Comparison of ENCODE assay signal across 19 cellular contexts in genomic region chr22:35552846-35553245, GRCh38. TPM values are rescaled to one million over a fixed set of nuclear protein-coding genes. Genes with fewer than 3 reads are reported as not detected.
A peak's percentile ranks its signal among the peaks of the same experiment; 100 is the strongest.
DNase-seq lines count a peak whose midpoint lies in the region; ATAC-seq and TF ChIP-seq lines count a peak whose summit lies in the region.
"Had no signal": no experiment of that assay in that cellular context is flagged by ENCODE, and none has a peak within 500 bp of the region (broad histone marks: within the 10 kb centered on the region; RNA-seq: fewer than 3 reads in every experiment).

No MANE protein-coding gene starts in this region.

- no peaks in the 10 kb centered on the region for H3K36me3 Mint-ChIP-seq in activated CD4-positive, alpha-beta T cell treated with anti-CD3 and anti-CD28 coated beads, Interleukin-2, amount 10 ng/mL, durations not matched to agents 7 days and 5 days (ENCODE audit: low read depth)
- no peaks in the 10 kb centered on the region for H3K36me3 Mint-ChIP-seq in CD8-positive, alpha-beta memory T cell
- no peaks in the 10 kb centered on the region for H3K36me3 Mint-ChIP-seq in naive thymus-derived CD8-positive, alpha-beta T cell
- H3K36me3 Mint-ChIP-seq: activated CD8-positive, alpha-beta memory T cell treated with anti-CD3 and anti-CD28 coated beads, Interleukin-2, amount 10 ng/mL, durations not matched to agents 7 days and 5 days; naive B cell had no signal

- no peaks in the 10 kb centered on the region for H3K9me3 ChIP-seq in CD8-positive, alpha-beta memory T cell (ENCODE audit: low read length)
- no peaks in the 10 kb centered on the region for H3K9me3 ChIP-seq in Panc1 (ENCODE audit: control insufficient read depth, insufficient read depth, low read depth, low read length)
- H3K9me3 ChIP-seq: A549, BE2C, tibial nerve had no signal

- intact Hi-C loops in Panc1 (cut with micrococcal nuclease; ENCODE audit: unreplicated experiment): no loop called here

- DNase-seq in activated CD4-positive, alpha-beta T cell treated with anti-CD3 and anti-CD28 coated beads, Interleukin-2, amount 10 ng/mL, durations not matched to agents 7 days and 5 days: no peak
- no peak for DNase-seq in activated CD4-positive, alpha-beta T cell treated with anti-CD3 and anti-CD28 coated beads, Interleukin-2, amount 50 U/mL, for 4 hours
- DNase-seq in CD8-positive, alpha-beta memory T cell: no peak
- DNase-seq in Panc1 (ENCODE audit: low read depth, low spot score) (no peak), NCI-H187 (lab: John Stamatoyannopoulos, UW) (no peak), COR-L47 (lab: John Stamatoyannopoulos, UW) (no peak)
- no peak for DNase-seq in naive thymus-derived CD8-positive, alpha-beta T cell
- no peak for DNase-seq in central memory CD4-positive, alpha-beta T cell
- DNase-seq: dorsolateral prefrontal cortex, foreskin fibroblast had no signal

- no peaks in the 10 kb centered on the region for H3K9me3 Mint-ChIP-seq in activated CD4-positive, alpha-beta T cell treated with anti-CD3 and anti-CD28 coated beads, Interleukin-2, amount 10 ng/mL, durations not matched to agents 7 days and 5 days
- no peaks in the 10 kb centered on the region for H3K9me3 Mint-ChIP-seq in CD8-positive, alpha-beta memory T cell
- no peaks in the 10 kb centered on the region for H3K9me3 Mint-ChIP-seq in naive thymus-derived CD8-positive, alpha-beta T cell
- H3K9me3 Mint-ChIP-seq: naive B cell; stimulated activated naive CD8-positive, alpha-beta T cell treated with anti-CD3 and anti-CD28 coated beads, Interleukin-15, amount 100 ng/mL, for 72 hours had no signal

- in situ Hi-C loops in Panc1 (cut with HindIII; ENCODE audit: low pct_unique_long_range_greater_than_20kb, low sequenced_read_pairs): no loop called here

- no peaks in the 10 kb centered on the region for H3K36me3 ChIP-seq in CD8-positive, alpha-beta memory T cell (ENCODE audit: insufficient read depth, low read length)
- no peaks in the 10 kb centered on the region for H3K36me3 ChIP-seq in Panc1 (ENCODE audit: control insufficient read depth, insufficient read depth, low read length)
- H3K36me3 ChIP-seq: BE2C, tibial nerve had no signal

- no peak for TF ChIP-seq CTCF in Panc1 (IDR thresholded peaks at IDR 0.05)

- H3K4me3 Mint-ChIP-seq in activated CD4-positive, alpha-beta T cell treated with anti-CD3 and anti-CD28 coated beads, Interleukin-2, amount 10 ng/mL, durations not matched to agents 7 days and 5 days: peak overlapping the region; percentile 2
- H3K4me3 Mint-ChIP-seq in CD8-positive, alpha-beta memory T cell: peak overlapping the region in 5 of 7 donors; percentile 2 to 74 (median 52)
- H3K4me3 Mint-ChIP-seq in naive thymus-derived CD8-positive, alpha-beta T cell: peak overlapping the region; percentile 3 to 70 (median 54)
- H3K4me3 Mint-ChIP-seq: activated CD8-positive, alpha-beta memory T cell treated with anti-CD3 and anti-CD28 coated beads, Interleukin-2, amount 10 ng/mL, durations not matched to agents 7 days and 5 days had no signal

- peaks cover 9% of the 10 kb centered on the region for H3K27me3 Mint-ChIP-seq in activated CD4-positive, alpha-beta T cell treated with anti-CD3 and anti-CD28 coated beads, Interleukin-2, amount 10 ng/mL, durations not matched to agents 7 days and 5 days
- peaks cover 2 to 12% of the 10 kb centered on the region in 2 donors for H3K27me3 Mint-ChIP-seq in CD8-positive, alpha-beta memory T cell
- no peaks in the 10 kb centered on the region for H3K27me3 Mint-ChIP-seq in naive thymus-derived CD8-positive, alpha-beta T cell

- no peaks in the 10 kb centered on the region for H3K27me3 ChIP-seq in CD8-positive, alpha-beta memory T cell (ENCODE audit: insufficient read depth, low read length, poor library complexity, severe bottlenecking)
- no peaks in the 10 kb centered on the region for H3K27me3 ChIP-seq in Panc1 (ENCODE audit: control insufficient read depth, insufficient read depth, low read length)
- H3K27me3 ChIP-seq: BE2C, dorsolateral prefrontal cortex had no signal

- H3K4me3 ChIP-seq in CD8-positive, alpha-beta memory T cell (ENCODE audit: low read length): no peak overlapping the region
- no peak overlapping the region for H3K4me3 ChIP-seq in Panc1 (ENCODE audit: low read depth in 2 of 2, low read length in 2 of 2)
- H3K4me3 ChIP-seq: A549, dorsolateral prefrontal cortex, tibial nerve had no signal

- H3K4me1 Mint-ChIP-seq in activated CD4-positive, alpha-beta T cell treated with anti-CD3 and anti-CD28 coated beads, Interleukin-2, amount 10 ng/mL, durations not matched to agents 7 days and 5 days: peaks cover 18% of the 10 kb centered on the region
- H3K4me1 Mint-ChIP-seq in CD8-positive, alpha-beta memory T cell: peaks cover 13 to 19% (median 16%) of the 10 kb centered on the region in 3 donors
- H3K4me1 Mint-ChIP-seq in naive thymus-derived CD8-positive, alpha-beta T cell: peaks cover 4 to 20% (median 15%) of the 10 kb centered on the region in 4 donors

- no peak overlapping the region for H3K27ac ChIP-seq in CD8-positive, alpha-beta memory T cell (ENCODE audit: low read depth, low read length)
- 0 out of 2 replicates have a peak overlapping the region, but pooled peaks have one; percentile 7 for H3K27ac ChIP-seq in Panc1 (ENCODE audit: low read length)
- H3K27ac ChIP-seq: A549, dorsolateral prefrontal cortex, epithelial cell of prostate, parathyroid adenoma, tibial nerve had no signal

- POLR2A ChIA-PET in activated CD4-positive, alpha-beta T cell treated with anti-CD3 and anti-CD28 coated beads, Interleukin-2, amount 10 ng/mL, durations not matched to agents 7 days and 5 days (lab: Charles Lee): no interaction called here
- POLR2A ChIA-PET in CD8-positive, alpha-beta memory T cell (lab: Charles Lee): interaction anchor here (0.6 kb wide), 1 partner anchor 182 kb away, joined by 4 read pairs; no protein-coding TSS in a partner anchor
- POLR2A ChIA-PET in Panc1 (lab: Charles Lee): interaction anchor here (0.6 kb wide), 1 partner anchor 11 kb away, joined by 3 read pairs; no protein-coding TSS in a partner anchor
- POLR2A ChIA-PET in naive thymus-derived CD8-positive, alpha-beta T cell (lab: Charles Lee): interaction anchor here (3.4 kb wide), 1 partner anchor 11 kb away, joined by 15 read pairs; the partner anchor contains the start of gene RASD2

- ATAC-seq in Panc1: no peak
- ATAC-seq in naive thymus-derived CD8-positive, alpha-beta T cell: no peak
- ATAC-seq: left lobe of liver had no signal

- H3K4me1 ChIP-seq in CD8-positive, alpha-beta memory T cell (ENCODE audit: insufficient read depth, low read length): peaks cover 11% of the 10 kb centered on the region
- peaks cover 5% of the 10 kb centered on the region; the same call in 1 of the 2 replicates for H3K4me1 ChIP-seq in Panc1 (ENCODE audit: control insufficient read depth, insufficient read depth, low read length)
- H3K4me1 ChIP-seq: A549, parathyroid adenoma had no signal

- peak overlapping the region; percentile 87 for H3K27ac Mint-ChIP-seq in activated CD4-positive, alpha-beta T cell treated with anti-CD3 and anti-CD28 coated beads, Interleukin-2, amount 10 ng/mL, durations not matched to agents 7 days and 5 days
- peak overlapping the region in 6 of 8 donors; percentile 2 to 89 (median 28) for H3K27ac Mint-ChIP-seq in CD8-positive, alpha-beta memory T cell
- peak overlapping the region in 8 of 10 donors; percentile 4 to 91 (median 23) for H3K27ac Mint-ChIP-seq in naive thymus-derived CD8-positive, alpha-beta T cell
- H3K27ac Mint-ChIP-seq: activated CD8-positive, alpha-beta memory T cell treated with anti-CD3 and anti-CD28 coated beads, Interleukin-2, amount 10 ng/mL, durations not matched to agents 7 days and 5 days; naive B cell had no signal

- CTCF ChIA-PET in activated CD4-positive, alpha-beta T cell treated with anti-CD3 and anti-CD28 coated beads, Interleukin-2, amount 10 ng/mL, durations not matched to agents 7 days and 5 days (lab: Charles Lee): interaction anchor here (1.3 to 2.1 kb wide), 4 partner anchors 8 to 23 kb away, joined by 3 to 11 read pairs (median 6); partner anchors contain the start of gene RASD2
- CTCF ChIA-PET in CD8-positive, alpha-beta memory T cell (lab: Charles Lee): interaction anchor here (1.8 kb wide), 1 partner anchor 12 kb away, joined by 6 read pairs; the partner anchor contains the start of gene RASD2
- CTCF ChIA-PET in Panc1 (lab: Charles Lee): no interaction called here

- no TSS peak for BruUV-seq in Panc1 (replicated peaks; lab: Mats Ljungman, UMichigan)

RNA-seq across cellular contexts. Expression of gene RASD2, which starts 12.2 kb away (rescaled TPM):
- not detected for total RNA-seq in activated CD4-positive, alpha-beta T cell treated with anti-CD3 and anti-CD28 coated beads, Interleukin-2, amount 10 ng/mL, durations not matched to agents 7 days and 5 days
- under 1 TPM; 0.09 to 0.24 TPM for total RNA-seq in CD8-positive, alpha-beta memory T cell
- polyA plus RNA-seq in CD8-positive, alpha-beta memory T cell: not detected
- total RNA-seq in Panc1 (2021; ENCODE audit: unreplicated experiment): 26.7 TPM
- polyA plus RNA-seq in Panc1 (2012; ENCODE audit: insufficient read length): 60.7 TPM
- total RNA-seq in naive thymus-derived CD8-positive, alpha-beta T cell: not detected
- under 1 TPM in 1 of 3 donors, not detected in 2; 0.11 TPM for polyA plus RNA-seq in naive thymus-derived CD8-positive, alpha-beta T cell
- total RNA-seq: left lobe of liver had no signal

Comparison
In these comparisons a context has a peak if more than half of its experiments do, and no peak if none do; other contexts are left out.
1. H3K27ac Mint-ChIP-seq: peak in every context shown above with its lines; median percentile 87 in activated CD4-positive, alpha-beta T cell treated with anti-CD3 and anti-CD28 coated beads, Interleukin-2, amount 10 ng/mL, durations not matched to agents 7 days and 5 days; 28 in CD8-positive, alpha-beta memory T cell; 23 in naive thymus-derived CD8-positive, alpha-beta T cell.
2. H3K4me3 Mint-ChIP-seq: peak in every context shown above with its lines; median percentile 54 in naive thymus-derived CD8-positive, alpha-beta T cell; 52 in CD8-positive, alpha-beta memory T cell; 2 in activated CD4-positive, alpha-beta T cell treated with anti-CD3 and anti-CD28 coated beads, Interleukin-2, amount 10 ng/mL, durations not matched to agents 7 days and 5 days.
3. RNA of gene RASD2, which starts 12.2 kb away (total RNA-seq): 26.7 TPM in Panc1 (single experiment); 0.09 to 0.24 TPM in CD8-positive, alpha-beta memory T cell, not detected in naive thymus-derived CD8-positive, alpha-beta T cell and not detected in activated CD4-positive, alpha-beta T cell treated with anti-CD3 and anti-CD28 coated beads, Interleukin-2, amount 10 ng/mL, durations not matched to agents 7 days and 5 days; every median in the first group is over 10 times any median in the second.